ENCODE assay signal across 8 cellular contexts in genomic region chr2:44392338-44392943, GRCh38. TPM values are rescaled to one million over a fixed set of nuclear protein-coding genes. Genes with fewer than 3 reads are reported as not detected.
DNase-seq lines count a peak whose midpoint lies in the region; ATAC-seq and TF ChIP-seq lines count a peak whose summit lies in the region.

No MANE protein-coding gene starts in this region.

- H2BK15ac ChIP-seq in IMR-90 (ENCODE audit: low read depth, low read length), result no peak overlapping the region

- POLR2A ChIA-PET in IMR-90 (lab: Charles Lee; ENCODE audit: unreplicated experiment), result no interaction called here

- H3K36me3 ChIP-seq in IMR-90 (ENCODE audit: control insufficient read depth, insufficient read depth, low read length), result no peaks in the 10 kb centered on the region
- H3K36me3 ChIP-seq in SJCRH30, result no peaks in the 10 kb centered on the region
- H3K36me3 ChIP-seq in kidney epithelial cell (ENCODE audit: control insufficient read depth, insufficient read depth, low read length), result no peaks in the 10 kb centered on the region

- H3K27me3 ChIP-seq in IMR-90 (ENCODE audit: control insufficient read depth, insufficient read depth, low read length), result no peaks in the 10 kb centered on the region
- no peaks in the 10 kb centered on the region for H3K27me3 ChIP-seq in SJCRH30
- H3K27me3 ChIP-seq in kidney epithelial cell (ENCODE audit: control insufficient read depth, insufficient read depth, low read length), result no peaks in the 10 kb centered on the region

- in situ Hi-C loops in IMR-90 (cut with MboI; ENCODE audit: low sequenced_read_pairs), result loop anchor here (10.0 kb wide), 1 partner anchor 562 kb away; no protein-coding TSS in a partner anchor

- TF ChIP-seq POLR2A in IMR-90 (IDR thresholded peaks at IDR 0.05; ENCODE audit: low read depth, low read length), result no peak

- H2BK20ac ChIP-seq in IMR-90 (ENCODE audit: low read depth, low read length), result no peak overlapping the region

- H3K79me1 ChIP-seq in IMR-90 (ENCODE audit: low read depth in 1 of 2, low read length in 2 of 2), result no peaks in the 10 kb centered on the region

- H3K4me3 ChIP-seq in IMR-90 (ENCODE audit: insufficient read depth, low read depth, low read length) (no peak overlapping the region), SJCRH30 (no peak overlapping the region), kidney epithelial cell (ENCODE audit: low read depth, low read length) (no peak overlapping the region)

- TF ChIP-seq CTCF in IMR-90 (conservative IDR thresholded peaks at IDR 0.05; ENCODE audit: low read depth, low read length), result peak; percentile 65
- peak; percentile 49 for TF ChIP-seq CTCF in kidney epithelial cell (IDR thresholded peaks at IDR 0.05; ENCODE audit: insufficient read depth, low read length, poor library complexity, severe bottlenecking)

- H2AFZ ChIP-seq in IMR-90 (replicated peaks; ENCODE audit: low read length, poor library complexity), result no peak overlapping the region

- BruUV-seq in IMR-90 (replicated peaks; lab: Mats Ljungman, UMichigan), result no TSS peak

- no peak overlapping the region for H3K23ac ChIP-seq in IMR-90 (ENCODE audit: low read depth, low read length)

- DNase-seq in COLO829 (ENCODE audit: low spot score) (peak; percentile 4), IMR-90 (peak; percentile 21), SJCRH30 (peak; percentile 63 to 86), astrocyte of the hippocampus (ENCODE audit: low read depth, low spot score) (peak; percentile 55), kidney epithelial cell (ENCODE audit: low read depth) (no peak), posterior vena cava (ENCODE audit: low spot score) (no peak)
- DNase-seq in stimulated activated CD8-positive, alpha-beta memory T cell treated with anti-CD3 and anti-CD28 coated beads, Interleukin-15, amount 100 ng/mL, for 1 hour (ENCODE audit: low read depth), result peak; percentile 17

- H3K18ac ChIP-seq in IMR-90 (ENCODE audit: low read depth, low read length), result no peak overlapping the region

- CTCF ChIA-PET in IMR-90 (lab: Yijun Ruan, JAX), result interaction anchor here (0.6 to 4.3 kb wide), 9 partner anchors 9 to 563 kb away, joined by 3 to 21 read pairs (median 3); partner anchors contain the start of gene CAMKMT

- H3K27ac ChIP-seq in IMR-90 (ENCODE audit: insufficient read depth, low read length) (no peak overlapping the region), SJCRH30 (no peak overlapping the region)

- H4K8ac ChIP-seq in IMR-90 (ENCODE audit: low read depth in 2 of 2, low read length in 2 of 2), result no peak overlapping the region

- no peak overlapping the region for H3K56ac ChIP-seq in IMR-90 (ENCODE audit: extremely low read depth, insufficient read depth, low read length)

- no peak overlapping the region for H4K5ac ChIP-seq in IMR-90 (ENCODE audit: low read depth, low read length)

- no peak overlapping the region for H3K4me2 ChIP-seq in IMR-90 (ENCODE audit: low read depth, low read length)

- no peak overlapping the region for H3K9ac ChIP-seq in IMR-90 (ENCODE audit: low read depth, low read length)

- no peaks in the 10 kb centered on the region for H3K4me1 ChIP-seq in IMR-90 (ENCODE audit: control insufficient read depth, insufficient read depth, low read length)
- H3K4me1 ChIP-seq in SJCRH30, result no peaks in the 10 kb centered on the region

- H4K20me1 ChIP-seq in IMR-90 (ENCODE audit: insufficient read depth, low read length), result no peaks in the 10 kb centered on the region

- H4K91ac ChIP-seq in IMR-90 (ENCODE audit: insufficient read depth, low read depth, low read length), result no peak overlapping the region

- no peak overlapping the region for H2AK9ac ChIP-seq in IMR-90 (replicated peaks; ENCODE audit: low read depth, low read length, poor library complexity)

- ATAC-seq in IMR-90 (ENCODE audit: low read depth), result peak; percentile 37; the same call in 1 of the 2 replicates
- ATAC-seq in HG03097 (IDR thresholded peaks at IDR 0.05; ENCODE audit: low FRiP score, unreplicated experiment), result no peak

- no peak overlapping the region for H2BK5ac ChIP-seq in IMR-90 (ENCODE audit: low read depth, low read length, poor library complexity, severe bottlenecking)

- peak; percentile 55 for TF ChIP-seq RAD21 in IMR-90 (IDR thresholded peaks at IDR 0.05; ENCODE audit: low read length)

- H3K9me1 ChIP-seq in IMR-90 (ENCODE audit: insufficient read depth, low read length), result no peaks in the 10 kb centered on the region

- H2AK5ac ChIP-seq in IMR-90 (ENCODE audit: low read depth, low read length), result no peak overlapping the region

- no peak overlapping the region for H3K4ac ChIP-seq in IMR-90 (ENCODE audit: low read depth, low read length)

- no peak overlapping the region for H2BK120ac ChIP-seq in IMR-90 (ENCODE audit: low read depth, low read length)

- dilution Hi-C loops in IMR-90 (cut with HindIII; ENCODE audit: low sequenced_read_pairs, unreplicated experiment), result no loop called here

- WGBS in IMR-90 (ENCODE audit: extremely low coverage in 2 of 2, insufficient read length in 1 of 2), 2 experiments, result no CpG with 5 or more reads among the region's 3 CpGs

- H3K9me3 ChIP-seq in IMR-90 (ENCODE audit: control insufficient read depth, insufficient read depth, low read length) (no peaks in the 10 kb centered on the region), SJCRH30 (replicated peaks) (no peaks in the 10 kb centered on the region)

- H3K14ac ChIP-seq in IMR-90 (replicated peaks; ENCODE audit: low read depth, low read length), result no peak overlapping the region

- intact Hi-C loops in IMR-90 (cut with micrococcal nuclease), result loop anchor here (1.0 kb wide), 3 partner anchors 87 to 563 kb away; no protein-coding TSS in a partner anchor
- intact Hi-C loops in posterior vena cava (cut with DNase I), result no loop called here

TF ChIP-seq in IMR-90, 13 proteins besides CTCF, POLR2A, EP300 and RAD21:
- TF ChIP-seq SMC3 (IDR thresholded peaks at IDR 0.05; ENCODE audit: low read depth, low read length) (peak; percentile 46; the same call in 1 of the 2 replicates), ELK1 (IDR thresholded peaks at IDR 0.05; ENCODE audit: borderline replicate concordance, low read depth, low read length) (no peak)

RNA-seq across cellular contexts. Expression of gene CAMKMT, which starts 30.7 kb away (rescaled TPM):
- total RNA-seq in IMR-90 (2012; rRNA removed), result 6.7 and 6.8 TPM in 2 replicates
- polyA plus RNA-seq in IMR-90 (2012; rRNA removed), result 3.7 and 4.4 TPM in 2 replicates
- 2.0 and 3.1 TPM in 2 replicates for polyA plus RNA-seq in IMR-90 (2012; cell fraction: cytosol; rRNA removed)
- polyA plus RNA-seq in IMR-90 (2012; cell fraction: nucleus; rRNA removed; ENCODE audit: low replicate concordance), result 0.95 and 3.8 TPM in 2 replicates
- total RNA-seq in SJCRH30 (2014; rRNA removed; shearing (Covaris generic)), result 11.3 and 11.9 TPM in 2 replicates
- total RNA-seq in kidney epithelial cell, result 3.1 and 5.8 TPM in 2 replicates
- 10 to 100 TPM; 12.0 to 12.6 TPM for total RNA-seq in posterior vena cava

RNA-seq across cellular contexts. Expression of gene PREPL, which starts 31.1 kb away (rescaled TPM):
- 39.6 and 59.2 TPM in 2 replicates for total RNA-seq in IMR-90 (2012; rRNA removed)
- polyA plus RNA-seq in IMR-90 (2012; rRNA removed), result 22.8 and 27.6 TPM in 2 replicates
- polyA plus RNA-seq in IMR-90 (2012; cell fraction: cytosol; rRNA removed), result 3.9 and 4.9 TPM in 2 replicates
- 2.5 and 37.3 TPM in 2 replicates for polyA plus RNA-seq in IMR-90 (2012; cell fraction: nucleus; rRNA removed; ENCODE audit: low replicate concordance)
- total RNA-seq in SJCRH30 (2014; rRNA removed; shearing (Covaris generic)), result 64.1 and 74.0 TPM in 2 replicates
- 22.7 and 24.0 TPM in 2 replicates for total RNA-seq in kidney epithelial cell
- 10 to 100 TPM; 46.6 to 73.1 TPM for total RNA-seq in posterior vena cava

Comparison
In these comparisons a context has a peak if more than half of its experiments do, and no peak if none do; other contexts are left out.
1. DNase-seq: peak in COLO829 (single experiment), IMR-90 (single experiment), SJCRH30 (2 of 2), astrocyte of the hippocampus (single experiment) and stimulated activated CD8-positive, alpha-beta memory T cell treated with anti-CD3 and anti-CD28 coated beads, Interleukin-15, amount 100 ng/mL, for 1 hour (single experiment); none in kidney epithelial cell (single experiment) and posterior vena cava (single experiment).